ENCODE assay signal across 1 cellular context in genomic region chr12:96108321-96108720, GRCh38.
TF ChIP-seq lines count a peak whose summit lies in the region.

No MANE protein-coding gene starts in this region.

TF ChIP-seq in GM23338, 12 proteins besides CTCF, POLR2A, EP300 and RAD21 (continued from another document):
- TF ChIP-seq ZNF462 (CRISPR knock-in tag; IDR thresholded peaks at IDR 0.05) = no peak
